Comparison of ENCODE assay signal across 26 cellular contexts in genomic region chr9:28329323-28329722, GRCh38.
"Had no signal": no experiment of that assay in that cellular context is flagged by ENCODE, and none has a peak within 500 bp of the region (broad histone marks: within the 10 kb centered on the region; RNA-seq: fewer than 3 reads in every experiment).

No MANE protein-coding gene starts in this region.

- FAIRE-seq: TTC549 had no signal

- H3K4me3 ChIP-seq: body of pancreas, gastrocnemius medialis, left ventricle myocardium inferior, sigmoid colon, smooth muscle cell, testis, upper lobe of left lung had no signal

- H3K4me1 ChIP-seq: body of pancreas, gastrocnemius medialis, left ventricle myocardium inferior, sigmoid colon, testis, upper lobe of left lung had no signal

- DNase-seq: activated CD4-positive, alpha-beta T cell treated with anti-CD3 and anti-CD28 coated beads, Interleukin-2, amount 10 ng/mL, durations not matched to agents 7 days and 5 days; activated CD4-positive, CD25-positive, alpha-beta regulatory T cell treated with anti-CD3 and anti-CD28 coated beads, Interleukin-2, amount 50 U/mL, for 72 hours; activated CD8-positive, alpha-beta T cell treated with anti-CD3 and anti-CD28 coated beads for 36 hours; activated gamma-delta T cell; activated naive CD4-positive, alpha-beta T cell treated with anti-CD3 and anti-CD28 coated beads, Interleukin-2, amount 50 U/mL, for 16 hours; anterior cingulate cortex; body of pancreas; central memory CD4-positive, alpha-beta T cell; dermis blood vessel endothelial cell; effector CD8-positive, alpha-beta T cell; gastrocnemius medialis; hippocampal formation; left ventricle myocardium inferior; natural killer cell; retina; sigmoid colon; stimulated activated CD4-positive, alpha-beta T cell treated with anti-CD3 and anti-CD28 coated beads, Interleukin-15, amount 100 ng/mL, for 24 hours; stimulated activated CD4-positive, alpha-beta T cell treated with anti-CD3 and anti-CD28 coated beads, Interleukin-2, amount 100 ng/mL, for 48 hours; stimulated activated CD8-positive, alpha-beta memory T cell treated with anti-CD3 and anti-CD28 coated beads, Interleukin-4, amount 100 ng/mL, for 48 hours; stimulated activated naive CD4-positive, alpha-beta T cell; testis; upper lobe of left lung; WERI-Rb-1 had no signal

- H3K27ac ChIP-seq: body of pancreas, gastrocnemius medialis, left ventricle myocardium inferior, sigmoid colon, testis, upper lobe of left lung, WERI-Rb-1 had no signal

- H3K9me3 ChIP-seq: gastrocnemius medialis, left ventricle myocardium inferior, sigmoid colon, testis, upper lobe of left lung had no signal

- ATAC-seq: activated CD8-positive, alpha-beta T cell treated with anti-CD3 and anti-CD28 coated beads for 36 hours; body of pancreas; esophagus mucosa; gastrocnemius medialis; natural killer cell had no signal

- H3K36me3 ChIP-seq: gastrocnemius medialis, left ventricle myocardium inferior, sigmoid colon, upper lobe of left lung, WERI-Rb-1 had no signal

- H3K27me3 ChIP-seq: body of pancreas, gastrocnemius medialis, sigmoid colon, testis, upper lobe of left lung had no signal

- H3K4me2 ChIP-seq: smooth muscle cell had no signal
